14 cellular contexts compared by ENCODE assay signal in the genomic region with DNA sequence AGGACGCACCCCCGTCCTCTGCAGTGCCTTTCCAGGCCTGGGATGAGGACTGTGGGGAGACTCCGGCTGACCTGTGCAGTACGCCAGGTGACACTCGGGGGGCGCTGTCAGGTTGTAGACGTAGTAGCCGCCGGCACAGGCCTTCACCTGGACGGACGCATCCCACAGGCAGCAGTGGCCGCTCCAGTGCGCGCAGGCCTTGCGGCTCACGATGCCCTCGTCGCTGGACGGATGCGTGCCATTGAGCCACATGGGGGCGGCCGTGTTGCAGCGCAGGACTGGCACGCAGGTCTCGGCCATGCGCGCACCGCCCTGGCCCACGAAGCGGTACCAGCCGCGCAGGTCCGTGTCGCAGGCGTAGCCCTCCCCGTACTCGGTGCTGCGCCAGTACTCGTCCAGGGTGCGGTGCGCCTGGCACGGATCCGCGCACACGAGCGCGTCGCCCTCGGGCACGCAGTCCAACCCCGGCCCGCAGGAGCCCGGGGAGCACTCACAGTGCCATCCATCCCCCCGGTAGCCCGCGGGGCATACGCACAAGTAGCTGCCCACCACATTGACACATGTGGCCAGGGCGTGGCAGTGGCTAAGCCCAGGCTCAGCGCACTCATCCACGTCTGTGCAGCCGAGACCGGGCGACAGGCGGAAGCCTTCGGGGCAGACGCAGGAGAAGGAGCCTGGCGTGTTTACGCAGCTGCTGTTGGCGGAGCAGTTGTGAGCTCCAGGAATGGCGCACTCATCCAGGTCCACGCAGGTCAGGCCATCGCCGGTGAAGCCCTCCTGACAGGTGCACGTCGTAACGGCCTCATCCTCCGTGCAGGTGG. TPM values are rescaled to one million over a fixed set of nuclear protein-coding genes. Genes with fewer than 3 reads are reported as not detected.
DNase-seq lines count a peak whose midpoint lies in the region; ATAC-seq and TF ChIP-seq lines count a peak whose summit lies in the region.
"Had no signal": no experiment of that assay in that cellular context is flagged by ENCODE, and none has a peak within 500 bp of the region (broad histone marks: within the 10 kb centered on the region; RNA-seq: fewer than 3 reads in every experiment).

No MANE protein-coding gene starts in this region.

- H3K9me3 Mint-ChIP-seq in MCF 10A (ENCODE audit: unreplicated experiment), result no peaks in the 10 kb centered on the region
- H3K9me3 Mint-ChIP-seq: activated T-helper 2 cell treated with anti-CD3 and anti-CD28 coated beads, Interferon-gamma antibody, Interleukin-2, Interleukin-4, amounts not matched to agents 10 μg/mL and 5 μg/mL and 100 μg/mL, durations not matched to agents 14 hours and 24 hours and 36 hours had no signal

- no peak for TF ChIP-seq POLR2A in breast epithelium (IDR thresholded peaks at IDR 0.05)

- DNase-seq in breast epithelium (ENCODE audit: low spot score in 2 of 2) (no peak), MCF 10A (ENCODE audit: unreplicated experiment) (no peak), NCI-H748 treated with DMSO at 0.1 percent for 48 hours (lab: John Stamatoyannopoulos, UW) (peak; percentile 1), kidney tubule cell (ENCODE audit: low spot score) (peak; percentile 68), upper lobe of right lung (no peak), EL (no peak)
- DNase-seq: effector memory CD4-positive, alpha-beta T cell; left ventricle myocardium superior had no signal

- H3K4me1 ChIP-seq in breast epithelium, result no peaks in the 10 kb centered on the region
- no peaks in the 10 kb centered on the region for H3K4me1 ChIP-seq in upper lobe of right lung

- peaks cover 0 to 10% of the 10 kb centered on the region in 2 donors for H3K27me3 ChIP-seq in breast epithelium
- peaks cover 13% of the 10 kb centered on the region for H3K27me3 ChIP-seq in upper lobe of right lung

- no TSS peak for BruUV-seq in MCF 10A (replicated peaks; lab: Mats Ljungman, UMichigan)

- H3K27ac ChIP-seq in breast epithelium (no peak overlapping the region), upper lobe of right lung (no peak overlapping the region)
- H3K27ac ChIP-seq: neutrophil had no signal

- H3K27me3 Mint-ChIP-seq in MCF 10A (ENCODE audit: insufficient read depth, unreplicated experiment), result no peaks in the 10 kb centered on the region

- no peak for TF ChIP-seq CTCF in breast epithelium (IDR thresholded peaks at IDR 0.05)
- no peak for TF ChIP-seq CTCF in MCF 10A (IDR thresholded peaks at IDR 0.05; ENCODE audit: unreplicated experiment)
- peak; percentile 7 for TF ChIP-seq CTCF in upper lobe of right lung (IDR thresholded peaks at IDR 0.05)

- ATAC-seq in upper lobe of right lung, result peak; percentile 36
- ATAC-seq in HG03469 (IDR thresholded peaks at IDR 0.05; ENCODE audit: unreplicated experiment), result no peak
- no peak for ATAC-seq in HG03045 (IDR thresholded peaks at IDR 0.05; ENCODE audit: unreplicated experiment)
- ATAC-seq: left ventricle myocardium superior had no signal

- no peak overlapping the region for H3K27ac Mint-ChIP-seq in MCF 10A (ENCODE audit: low read depth, unreplicated experiment)
- H3K27ac Mint-ChIP-seq: activated T-helper 2 cell treated with anti-CD3 and anti-CD28 coated beads, Interferon-gamma antibody, Interleukin-2, Interleukin-4, amounts not matched to agents 10 μg/mL and 5 μg/mL and 100 μg/mL, durations not matched to agents 14 hours and 24 hours and 36 hours had no signal

- no peaks in the 10 kb centered on the region for H3K4me1 Mint-ChIP-seq in MCF 10A (ENCODE audit: insufficient read depth, unreplicated experiment)

- H3K36me3 ChIP-seq in breast epithelium (no peaks in the 10 kb centered on the region), upper lobe of right lung (no peaks in the 10 kb centered on the region)
- H3K36me3 ChIP-seq: neutrophil had no signal

- H3K4me3 ChIP-seq in breast epithelium (peak overlapping the region in 2 of 3 donors; percentile 14 to 40), upper lobe of right lung (no peak overlapping the region)

- no peaks in the 10 kb centered on the region for H3K36me3 Mint-ChIP-seq in MCF 10A (ENCODE audit: insufficient read depth, unreplicated experiment)

- H3K4me3 Mint-ChIP-seq in MCF 10A (ENCODE audit: unreplicated experiment), result no peak overlapping the region

- CTCF ChIA-PET in MCF 10A (lab: Yijun Ruan, JAX), result interaction anchor here (0.5 to 2.2 kb wide), 2 partner anchors 36 to 443 kb away, joined by 4 to 10 read pairs; no protein-coding TSS in a partner anchor

- intact Hi-C loops in breast epithelium (cut with DNase I; ENCODE audit: low total_unique reads) (no loop called here), MCF 10A (cut with micrococcal nuclease) (no loop called here), upper lobe of right lung (cut with DNase I) (no loop called here)

- POLR2A ChIA-PET in MCF 10A (lab: Yijun Ruan, JAX), result no interaction called here

- H3K9me3 ChIP-seq in breast epithelium (no peaks in the 10 kb centered on the region), upper lobe of right lung (no peaks in the 10 kb centered on the region)
- H3K9me3 ChIP-seq: neutrophil had no signal

RNA-seq across cellular contexts. Expression of a gene that starts 3.9 kb away (rescaled TPM):
- total RNA-seq in breast epithelium (not detected), MCF 10A (2022) (not detected in 2 replicates), upper lobe of right lung (not detected)
- total RNA-seq: activated T-helper 2 cell treated with anti-CD3 and anti-CD28 coated beads, Interferon-gamma antibody, Interleukin-2, Interleukin-4, amounts not matched to agents 10 μg/mL and 5 μg/mL and 100 μg/mL, durations not matched to agents 14 hours and 24 hours and 36 hours; glomerular endothelial cell; left ventricle myocardium superior; LHCN-M2 had no signal

RNA-seq across cellular contexts. Expression of a gene that starts 21.3 kb away (rescaled TPM):
- total RNA-seq in breast epithelium (1 to 10 TPM in 2 of 3 donors, not detected in 1; 1.3 to 1.9 TPM), MCF 10A (2022) (not detected in 2 replicates), upper lobe of right lung (not detected)
- total RNA-seq: activated T-helper 2 cell treated with anti-CD3 and anti-CD28 coated beads, Interferon-gamma antibody, Interleukin-2, Interleukin-4, amounts not matched to agents 10 μg/mL and 5 μg/mL and 100 μg/mL, durations not matched to agents 14 hours and 24 hours and 36 hours; glomerular endothelial cell; left ventricle myocardium superior; LHCN-M2 had no signal

RNA-seq across cellular contexts. Expression of a gene that starts 56.0 kb away (rescaled TPM):
- total RNA-seq in breast epithelium (not detected), MCF 10A (2022) (not detected in 2 replicates), upper lobe of right lung (not detected)
- total RNA-seq: glomerular endothelial cell, left ventricle myocardium superior, LHCN-M2 had no signal

Comparison
In these comparisons a context has a peak if more than half of its experiments do, and no peak if none do; other contexts are left out.
1. DNase-seq: peak in NCI-H748 treated with DMSO at 0.1 percent for 48 hours (single experiment) and kidney tubule cell (single experiment); none in breast epithelium (0 of 2), MCF 10A (single experiment), upper lobe of right lung (single experiment) and EL (single experiment).